ENCODE assay signal across 1 cellular context in genomic region chr4:73998040-73999011, GRCh38.
A peak's percentile ranks its signal among the peaks of the same experiment; 100 is the strongest.
TF ChIP-seq lines count a peak whose summit lies in the region.

Gene CXCL5, minus strand, starts transcription at chr4:73998677. Its CDS starts 96 bp downstream, at chr4:73998581.

TF ChIP-seq in GM23338, 12 proteins besides CTCF, POLR2A, EP300 and RAD21 (continued from another document):
- TF ChIP-seq, protein P1, sequence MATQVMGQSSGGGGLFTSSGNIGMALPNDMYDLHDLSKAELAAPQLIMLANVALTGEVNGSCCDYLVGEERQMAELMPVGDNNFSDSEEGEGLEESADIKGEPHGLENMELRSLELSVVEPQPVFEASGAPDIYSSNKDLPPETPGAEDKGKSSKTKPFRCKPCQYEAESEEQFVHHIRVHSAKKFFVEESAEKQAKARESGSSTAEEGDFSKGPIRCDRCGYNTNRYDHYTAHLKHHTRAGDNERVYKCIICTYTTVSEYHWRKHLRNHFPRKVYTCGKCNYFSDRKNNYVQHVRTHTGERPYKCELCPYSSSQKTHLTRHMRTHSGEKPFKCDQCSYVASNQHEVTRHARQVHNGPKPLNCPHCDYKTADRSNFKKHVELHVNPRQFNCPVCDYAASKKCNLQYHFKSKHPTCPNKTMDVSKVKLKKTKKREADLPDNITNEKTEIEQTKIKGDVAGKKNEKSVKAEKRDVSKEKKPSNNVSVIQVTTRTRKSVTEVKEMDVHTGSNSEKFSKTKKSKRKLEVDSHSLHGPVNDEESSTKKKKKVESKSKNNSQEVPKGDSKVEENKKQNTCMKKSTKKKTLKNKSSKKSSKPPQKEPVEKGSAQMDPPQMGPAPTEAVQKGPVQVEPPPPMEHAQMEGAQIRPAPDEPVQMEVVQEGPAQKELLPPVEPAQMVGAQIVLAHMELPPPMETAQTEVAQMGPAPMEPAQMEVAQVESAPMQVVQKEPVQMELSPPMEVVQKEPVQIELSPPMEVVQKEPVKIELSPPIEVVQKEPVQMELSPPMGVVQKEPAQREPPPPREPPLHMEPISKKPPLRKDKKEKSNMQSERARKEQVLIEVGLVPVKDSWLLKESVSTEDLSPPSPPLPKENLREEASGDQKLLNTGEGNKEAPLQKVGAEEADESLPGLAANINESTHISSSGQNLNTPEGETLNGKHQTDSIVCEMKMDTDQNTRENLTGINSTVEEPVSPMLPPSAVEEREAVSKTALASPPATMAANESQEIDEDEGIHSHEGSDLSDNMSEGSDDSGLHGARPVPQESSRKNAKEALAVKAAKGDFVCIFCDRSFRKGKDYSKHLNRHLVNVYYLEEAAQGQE (IDR thresholded peaks at IDR 0.05; ENCODE audit: unreplicated experiment): no peak
- TF ChIP-seq EZH2 (IDR thresholded peaks at IDR 0.05; ENCODE audit: low read depth, unreplicated experiment) (no peak), CREB1 (CRISPR knock-in tag; IDR thresholded peaks at IDR 0.05; ENCODE audit: low read depth) (0 out of 2 replicates have a peak, but pooled peaks have one; percentile 25), ETS1 (IDR thresholded peaks at IDR 0.05) (no peak)
TF ChIP-seq in GM23338: peak in this region for 5.
